In the genomic region with DNA sequence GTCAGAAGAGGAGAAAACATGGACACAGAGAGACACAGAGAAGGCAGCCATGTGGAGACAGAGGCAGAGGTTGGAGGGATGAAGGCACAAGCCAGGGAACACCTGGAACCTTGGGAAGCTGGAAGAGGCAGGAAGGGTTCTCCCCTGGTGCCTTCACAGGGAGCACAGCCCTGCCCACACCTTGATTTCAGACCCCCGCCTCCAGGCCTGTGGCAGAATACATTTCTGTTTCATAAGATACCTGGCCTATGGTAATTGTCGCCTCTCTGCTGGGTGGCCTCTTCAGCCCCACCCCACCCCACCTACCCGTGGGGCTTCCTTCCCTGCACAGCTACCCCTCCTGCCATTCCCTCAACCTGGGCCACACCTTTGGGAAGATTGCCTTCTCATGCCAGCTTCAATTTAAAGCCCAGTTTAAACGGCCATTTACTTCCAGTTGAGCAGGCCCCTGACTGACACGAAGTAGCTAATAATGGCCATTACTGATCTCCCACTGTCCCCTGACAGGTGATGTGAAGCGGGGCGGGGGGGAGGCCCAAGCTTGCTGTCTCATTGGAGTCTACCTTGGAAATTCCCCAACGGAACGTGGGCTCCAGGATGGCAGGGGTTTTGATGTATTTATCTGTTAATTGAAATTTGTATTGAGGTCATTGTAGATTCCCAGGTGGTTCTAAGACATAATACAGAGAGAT, we compare ENCODE assay signal across 26 cellular contexts.
"Had no signal": no experiment of that assay in that cellular context is flagged by ENCODE, and none has a peak within 500 bp of the region (broad histone marks: within the 10 kb centered on the region; RNA-seq: fewer than 3 reads in every experiment).

No MANE protein-coding gene starts in this region.

- DNase-seq: activated CD4-positive, alpha-beta T cell treated with anti-CD3 and anti-CD28 coated beads for 36 hours; activated CD4-positive, alpha-beta T cell treated with anti-CD3 and anti-CD28 coated beads, Interleukin-2, amount 50 U/mL, for 4 hours; activated CD4-positive, CD25-positive, alpha-beta regulatory T cell; activated naive CD4-positive, alpha-beta T cell; activated T-cell treated with anti-CD3 and anti-CD28 coated beads for 4 hours; activated T-cell treated with anti-CD3 and anti-CD28 coated beads, Interleukin-2, amount 50 U/mL, for 72 hours; cerebellar nuclear complex; effector memory CD4-positive, alpha-beta T cell; left cardiac atrium; left ventricle myocardium superior; mammary epithelial cell; midbrain; naive thymus-derived CD4-positive, alpha-beta T cell; small intestine; stimulated activated CD4-positive, alpha-beta T cell treated with anti-CD3 and anti-CD28 coated beads, Interleukin-15, amount 100 ng/mL, for 24 hours; stimulated activated CD4-positive, alpha-beta T cell treated with anti-CD3 and anti-CD28 coated beads, Interleukin-2, amount 100 ng/mL, for 24 hours; stimulated activated naive B cell treated with anti-CD40 and anti-IgM and Interleukin-4, amounts not matched to agents 10 μg/mL and 1 μg/mL and 100 μg/mL, for 72 hours; T-helper 1 cell; tibial artery had no signal

- H3K9me3 ChIP-seq: right lobe of liver, suprapubic skin, tibial artery had no signal

- H3K27ac ChIP-seq: coronary artery, dorsolateral prefrontal cortex, right lobe of liver, suprapubic skin, tibial artery had no signal

- H3K4me3 ChIP-seq: coronary artery, dorsolateral prefrontal cortex, right lobe of liver, suprapubic skin, tibial artery had no signal

- FAIRE-seq: frontal cortex, islet of Langerhans, small intestine had no signal

- ATAC-seq: activated CD4-positive, alpha-beta T cell treated with anti-CD3 and anti-CD28 coated beads for 36 hours; activated naive CD4-positive, alpha-beta T cell treated with anti-CD3 and anti-CD28 coated beads, Interleukin-2, amount 50 U/mL, for 72 hours; activated T-cell treated with anti-CD3 and anti-CD28 coated beads, Interleukin-2, amount 50 U/mL, for 72 hours; left cardiac atrium; left ventricle myocardium superior; naive thymus-derived CD4-positive, alpha-beta T cell; right lobe of liver; stimulated activated naive B cell treated with anti-CD40 and anti-IgM and Interleukin-4, amounts not matched to agents 10 μg/mL and 1 μg/mL and 100 μg/mL, for 72 hours had no signal

- H3K4me1 ChIP-seq: right lobe of liver, suprapubic skin, tibial artery had no signal

- H3K27me3 ChIP-seq: right lobe of liver had no signal

- H3K36me3 ChIP-seq: right lobe of liver, suprapubic skin, tibial artery had no signal
